7 cellular contexts compared by ENCODE assay signal in genomic region chr12:122965851-122966742, GRCh38.
DNase-seq lines count a peak whose midpoint lies in the region; ATAC-seq lines count a peak whose summit lies in the region.

TSS of gene ABCB9 (minus strand) at chr12:122966463. CDS start at chr12:122960235, 6,228 bp downstream.

- H3K27ac ChIP-seq in cingulate gyrus (ENCODE audit: low read depth, low read length), result peak within 1 kb of the TSS; percentile 72

- ATAC-seq in GM18502 (IDR thresholded peaks at IDR 0.05; ENCODE audit: poor library complexity, unreplicated experiment) (peak; percentile 76), HG03103 (IDR thresholded peaks at IDR 0.05; ENCODE audit: low read depth, unreplicated experiment) (peak; percentile 85)

- DNase-seq in NCI-H446 (lab: John Stamatoyannopoulos, UW), result peak; percentile 84 to 95
- peak; percentile 93 to 95 for DNase-seq in activated CD4-positive, alpha-beta T cell treated with anti-CD3 and anti-CD28 coated beads for 4 hours
- DNase-seq in kidney tubule cell (ENCODE audit: low spot score), result peak; percentile 91
- peak; percentile 92 to 96 for DNase-seq in stimulated activated CD4-positive, alpha-beta T cell treated with anti-CD3 and anti-CD28 coated beads, Interleukin-1b, Interleukin-23, amount 100 ng/mL, for 1 hour (ENCODE audit: low read depth in 2 of 2)

Comparison
In these comparisons a context has a peak if more than half of its experiments do, and no peak if none do; other contexts are left out.
1. Peak in every context shown above with its lines: DNase-seq, ATAC-seq and H3K27ac ChIP-seq.